ENCODE assay signal across 11 cellular contexts in the genomic region with DNA sequence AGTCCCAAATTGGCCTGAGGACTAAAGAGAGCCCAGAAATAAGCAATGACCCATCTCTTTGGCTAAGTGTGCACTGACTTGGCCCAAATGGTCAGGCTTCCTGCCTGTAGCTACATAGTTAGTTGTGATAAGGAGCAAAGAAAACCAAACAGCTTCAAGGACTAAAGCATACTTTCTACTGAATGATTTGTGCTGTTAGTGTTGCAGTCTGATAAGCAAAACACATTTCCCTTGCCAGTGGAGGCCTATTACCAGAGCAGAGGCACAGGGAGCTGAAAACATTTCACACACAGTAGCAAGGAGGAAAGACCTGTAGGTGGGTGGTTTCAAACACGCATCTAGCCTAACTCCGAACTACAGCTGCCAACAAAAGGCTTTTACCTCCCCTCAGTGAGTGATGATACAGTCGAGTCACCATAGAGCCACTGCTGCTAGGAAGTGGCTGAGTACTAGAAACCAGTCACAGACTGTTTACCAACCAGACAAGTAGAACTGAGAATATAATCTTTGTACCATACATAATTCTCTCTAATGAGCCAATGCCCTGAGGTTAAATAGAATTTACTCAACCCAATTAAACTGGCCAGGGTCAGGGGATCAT.
DNase-seq lines count a peak whose midpoint lies in the region; ATAC-seq and TF ChIP-seq lines count a peak whose summit lies in the region.
"Had no signal": no experiment of that assay in that cellular context is flagged by ENCODE, and none has a peak within 500 bp of the region (broad histone marks: within the 10 kb centered on the region; RNA-seq: fewer than 3 reads in every experiment).

No MANE protein-coding gene starts in this region.

- peak; percentile 28 for DNase-seq in activated CD4-positive, alpha-beta T cell treated with anti-CD3 and anti-CD28 coated beads, Interleukin-2, amount 10 ng/mL, durations not matched to agents 24 days and 14 days
- no peak for DNase-seq in activated CD4-positive, alpha-beta T cell treated with anti-CD3 and anti-CD28 coated beads, Interleukin-2, amount 50 U/mL, for 4 hours
- peak; percentile 22 for DNase-seq in epithelial cell of esophagus (ENCODE audit: low read depth)
- peak; percentile 50 for DNase-seq in mesenchymal stem cell
- DNase-seq in vagina (ENCODE audit: extremely low spot score in 2 of 2) = no peak
- no peak for DNase-seq in activated CD8-positive, alpha-beta memory T cell treated with anti-CD3 and anti-CD28 coated beads, Interleukin-2, amount 10 ng/mL, durations not matched to agents 7 days and 5 days
- DNase-seq in SHP77 (lab: John Stamatoyannopoulos, UW) = no peak
- DNase-seq in stimulated activated CD4-positive, alpha-beta T cell treated with anti-CD3 and anti-CD28 coated beads, Interleukin-4, amount 100 ng/mL, for 1 hour = no peak
- DNase-seq: 8988T, NCI-H2227 treated with DMSO at 0.1 percent for 48 hours had no signal

- H4K8ac ChIP-seq in mesenchymal stem cell (ENCODE audit: low read length) = no peak overlapping the region

- intact Hi-C loops in activated CD4-positive, alpha-beta T cell treated with anti-CD3 and anti-CD28 coated beads, Interleukin-2, amount 10 ng/mL, durations not matched to agents 24 days and 14 days (cut with micrococcal nuclease) = no loop called here
- intact Hi-C loops in vagina (cut with DNase I) = no loop called here

- no peak for TF ChIP-seq POLR2A in vagina (IDR thresholded peaks at IDR 0.05)

- H4K91ac ChIP-seq in mesenchymal stem cell (ENCODE audit: low read length) = no peak overlapping the region

- no peak overlapping the region for H3K4ac ChIP-seq in mesenchymal stem cell (ENCODE audit: low read depth in 1 of 2, low read length in 2 of 2)

- no peaks in the 10 kb centered on the region for H3K4me1 Mint-ChIP-seq in activated CD4-positive, alpha-beta T cell treated with anti-CD3 and anti-CD28 coated beads, Interleukin-2, amount 10 ng/mL, durations not matched to agents 24 days and 14 days
- H3K4me1 Mint-ChIP-seq in activated CD8-positive, alpha-beta memory T cell treated with anti-CD3 and anti-CD28 coated beads, Interleukin-2, amount 10 ng/mL, durations not matched to agents 7 days and 5 days = no peaks in the 10 kb centered on the region

- no peak overlapping the region for H3K14ac ChIP-seq in mesenchymal stem cell (ENCODE audit: low read length in 2 of 2)

- peak overlapping the region; percentile 50 for H2AK5ac ChIP-seq in mesenchymal stem cell (ENCODE audit: low read length, severe bottlenecking)

- H3K4me3 ChIP-seq in epithelial cell of esophagus (ENCODE audit: low read length) (no peak overlapping the region), mesenchymal stem cell (ENCODE audit: insufficient read depth in 1 of 2, low read depth in 1 of 2, low read length in 2 of 2) (no peak overlapping the region), vagina (no peak overlapping the region)

- no peak overlapping the region for H2BK120ac ChIP-seq in mesenchymal stem cell (ENCODE audit: low read depth, low read length)

- TF ChIP-seq CTCF in epithelial cell of esophagus (IDR thresholded peaks at IDR 0.05; ENCODE audit: insufficient read depth, low read depth, low read length, missing control alignments) = no peak
- TF ChIP-seq CTCF in vagina (IDR thresholded peaks at IDR 0.05) = no peak

- H2AFZ ChIP-seq in mesenchymal stem cell (ENCODE audit: low read depth, low read length) = peak overlapping the region; percentile 24

- WGBS in mesenchymal stem cell = 71% methylated on average over 3 of the region's 3 CpGs

- H3K4me3 Mint-ChIP-seq in activated CD4-positive, alpha-beta T cell treated with anti-CD3 and anti-CD28 coated beads, Interleukin-2, amount 10 ng/mL, durations not matched to agents 24 days and 14 days = no peak overlapping the region
- no peak overlapping the region for H3K4me3 Mint-ChIP-seq in activated CD8-positive, alpha-beta memory T cell treated with anti-CD3 and anti-CD28 coated beads, Interleukin-2, amount 10 ng/mL, durations not matched to agents 7 days and 5 days

- H3K18ac ChIP-seq in mesenchymal stem cell (ENCODE audit: low read depth in 1 of 2, low read length in 2 of 2) = no peak overlapping the region

- H3K9me3 ChIP-seq in mesenchymal stem cell (ENCODE audit: control insufficient read depth, low read length) = no peaks in the 10 kb centered on the region
- no peaks in the 10 kb centered on the region for H3K9me3 ChIP-seq in vagina

- H3K9ac ChIP-seq in mesenchymal stem cell (ENCODE audit: low read length) = peak overlapping the region; percentile 59

- ATAC-seq in activated CD8-positive, alpha-beta memory T cell treated with anti-CD3 and anti-CD28 coated beads, Interleukin-2, amount 10 ng/mL, durations not matched to agents 7 days and 5 days = no peak
- ATAC-seq: esophagus mucosa had no signal

- CTCF ChIA-PET in activated CD8-positive, alpha-beta memory T cell treated with anti-CD3 and anti-CD28 coated beads, Interleukin-2, amount 10 ng/mL, durations not matched to agents 7 days and 5 days (lab: Charles Lee) = no interaction called here

- H3K23ac ChIP-seq in mesenchymal stem cell (ENCODE audit: low read length in 2 of 2) = no peak overlapping the region

- no peaks in the 10 kb centered on the region for H3K79me1 ChIP-seq in mesenchymal stem cell (replicated peaks; ENCODE audit: low read length, poor library complexity, severe bottlenecking)

- H3K27me3 Mint-ChIP-seq in activated CD4-positive, alpha-beta T cell treated with anti-CD3 and anti-CD28 coated beads, Interleukin-2, amount 10 ng/mL, durations not matched to agents 24 days and 14 days = peaks cover 3% of the 10 kb centered on the region
- peaks cover 39% of the 10 kb centered on the region for H3K27me3 Mint-ChIP-seq in activated CD8-positive, alpha-beta memory T cell treated with anti-CD3 and anti-CD28 coated beads, Interleukin-2, amount 10 ng/mL, durations not matched to agents 7 days and 5 days

- H3K27ac ChIP-seq in mesenchymal stem cell (ENCODE audit: low read length, poor library complexity, severe bottlenecking) (no peak overlapping the region), vagina (peak overlapping the region; percentile 42)

- no peaks in the 10 kb centered on the region for H3K9me3 Mint-ChIP-seq in activated CD4-positive, alpha-beta T cell treated with anti-CD3 and anti-CD28 coated beads, Interleukin-2, amount 10 ng/mL, durations not matched to agents 24 days and 14 days
- no peaks in the 10 kb centered on the region for H3K9me3 Mint-ChIP-seq in activated CD8-positive, alpha-beta memory T cell treated with anti-CD3 and anti-CD28 coated beads, Interleukin-2, amount 10 ng/mL, durations not matched to agents 7 days and 5 days (ENCODE audit: low read depth)

- no peak overlapping the region for H2BK15ac ChIP-seq in mesenchymal stem cell (ENCODE audit: low read depth, poor library complexity, severe bottlenecking)

- H3K27me3 ChIP-seq in mesenchymal stem cell (ENCODE audit: control insufficient read depth in 1 of 2, insufficient read depth in 1 of 2, low read length in 2 of 2) (no peaks in the 10 kb centered on the region), vagina (no peaks in the 10 kb centered on the region)

- H3K27ac Mint-ChIP-seq in activated CD4-positive, alpha-beta T cell treated with anti-CD3 and anti-CD28 coated beads, Interleukin-2, amount 10 ng/mL, durations not matched to agents 24 days and 14 days = no peak overlapping the region
- H3K27ac Mint-ChIP-seq in activated CD8-positive, alpha-beta memory T cell treated with anti-CD3 and anti-CD28 coated beads, Interleukin-2, amount 10 ng/mL, durations not matched to agents 7 days and 5 days = no peak overlapping the region

- H3K4me1 ChIP-seq in mesenchymal stem cell (ENCODE audit: control insufficient read depth, insufficient read depth, low read depth, low read length) (peaks cover 7% of the 10 kb centered on the region), vagina (peaks cover 28% of the 10 kb centered on the region)

- H3K36me3 Mint-ChIP-seq in activated CD4-positive, alpha-beta T cell treated with anti-CD3 and anti-CD28 coated beads, Interleukin-2, amount 10 ng/mL, durations not matched to agents 24 days and 14 days (ENCODE audit: low read depth) = no peaks in the 10 kb centered on the region
- no peaks in the 10 kb centered on the region for H3K36me3 Mint-ChIP-seq in activated CD8-positive, alpha-beta memory T cell treated with anti-CD3 and anti-CD28 coated beads, Interleukin-2, amount 10 ng/mL, durations not matched to agents 7 days and 5 days

- H3K4me2 ChIP-seq in mesenchymal stem cell (ENCODE audit: low read length, poor library complexity, severe bottlenecking) = no peak overlapping the region

- no peak overlapping the region for H2BK5ac ChIP-seq in mesenchymal stem cell (ENCODE audit: low read depth, low read length, poor library complexity, severe bottlenecking)

- no peaks in the 10 kb centered on the region for H3K36me3 ChIP-seq in mesenchymal stem cell (ENCODE audit: control insufficient read depth in 1 of 2, insufficient read depth in 2 of 2, low read depth in 1 of 2, low read length in 2 of 2)
- H3K36me3 ChIP-seq in vagina = no peaks in the 10 kb centered on the region

- peak overlapping the region in 1 of 2 experiments; percentile 32 for H2BK12ac ChIP-seq in mesenchymal stem cell (ENCODE audit: low read length in 2 of 2)

Comparison
In these comparisons a context has a peak if more than half of its experiments do, and no peak if none do; other contexts are left out.
1. DNase-seq: peak in activated CD4-positive, alpha-beta T cell treated with anti-CD3 and anti-CD28 coated beads, Interleukin-2, amount 10 ng/mL, durations not matched to agents 24 days and 14 days (single experiment), epithelial cell of esophagus (single experiment) and mesenchymal stem cell (single experiment); none in activated CD4-positive, alpha-beta T cell treated with anti-CD3 and anti-CD28 coated beads, Interleukin-2, amount 50 U/mL, for 4 hours (0 of 2), vagina (0 of 2), activated CD8-positive, alpha-beta memory T cell treated with anti-CD3 and anti-CD28 coated beads, Interleukin-2, amount 10 ng/mL, durations not matched to agents 7 days and 5 days (single experiment), SHP77 (0 of 2) and stimulated activated CD4-positive, alpha-beta T cell treated with anti-CD3 and anti-CD28 coated beads, Interleukin-4, amount 100 ng/mL, for 1 hour (single experiment).